In genomic region chr16:79217375-79218011, GRCh38 we compare ENCODE assay signal across 17 cellular contexts.
DNase-seq lines count a peak whose midpoint lies in the region; ATAC-seq and TF ChIP-seq lines count a peak whose summit lies in the region.
"Had no signal": no experiment of that assay in that cellular context is flagged by ENCODE, and none has a peak within 500 bp of the region (broad histone marks: within the 10 kb centered on the region; RNA-seq: fewer than 3 reads in every experiment).

No MANE protein-coding gene starts in this region.

- H3K27ac Mint-ChIP-seq in CD8-positive, alpha-beta T cell: no peak overlapping the region
- peak overlapping the region; percentile 11 for H3K27ac Mint-ChIP-seq in activated T-cell treated with anti-CD3 and anti-CD28 coated beads, Interleukin-2, amount 50 U/mL, for 24 hours
- peak overlapping the region in 1 of 9 donors; percentile 40 for H3K27ac Mint-ChIP-seq in naive thymus-derived CD4-positive, alpha-beta T cell
- H3K27ac Mint-ChIP-seq: CD14-positive monocyte; stimulated activated memory B cell treated with anti-CD40 and anti-IgM and Interleukin-4, amounts not matched to agents 10 μg/mL and 1 μg/mL and 100 μg/mL, for 72 hours had no signal

- CTCF ChIA-PET in CD8-positive, alpha-beta T cell (lab: Charles Lee): no interaction called here
- CTCF ChIA-PET in naive thymus-derived CD4-positive, alpha-beta T cell (lab: Charles Lee): no interaction called here

- no peaks in the 10 kb centered on the region for H3K9me3 ChIP-seq in CD8-positive, alpha-beta T cell (ENCODE audit: low read length)
- H3K9me3 ChIP-seq in naive thymus-derived CD4-positive, alpha-beta T cell (ENCODE audit: control insufficient read depth in 2 of 3, low read length in 3 of 3): no peaks in the 10 kb centered on the region
- peaks cover 0 to 10% of the 10 kb centered on the region in 2 donors for H3K9me3 ChIP-seq in right atrium auricular region
- H3K9me3 ChIP-seq: vagina had no signal

- TF ChIP-seq CTCF in CD8-positive, alpha-beta T cell (IDR thresholded peaks at IDR 0.05): no peak
- TF ChIP-seq CTCF in right atrium auricular region (IDR thresholded peaks at IDR 0.05): no peak

- peaks cover 11% of the 10 kb centered on the region for H3K4me1 Mint-ChIP-seq in CD8-positive, alpha-beta T cell (ENCODE audit: low read depth)
- H3K4me1 Mint-ChIP-seq in activated T-cell treated with anti-CD3 and anti-CD28 coated beads, Interleukin-2, amount 50 U/mL, for 24 hours (ENCODE audit: low read depth): peaks cover 20% of the 10 kb centered on the region
- H3K4me1 Mint-ChIP-seq in naive thymus-derived CD4-positive, alpha-beta T cell: peaks cover 6 to 19% (median 11%) of the 10 kb centered on the region in 7 donors
- H3K4me1 Mint-ChIP-seq: stimulated activated memory B cell treated with anti-CD40 and anti-IgM and Interleukin-4, amounts not matched to agents 10 μg/mL and 1 μg/mL and 100 μg/mL, for 72 hours had no signal

- peak; percentile 49 for ATAC-seq in CD8-positive, alpha-beta T cell
- peak; percentile 50 for ATAC-seq in GM19351 (IDR thresholded peaks at IDR 0.05; ENCODE audit: unreplicated experiment)
- ATAC-seq in naive thymus-derived CD4-positive, alpha-beta T cell: peak; percentile 38
- ATAC-seq: left cardiac atrium; stimulated activated memory B cell treated with anti-CD40 and anti-IgM and Interleukin-4, amounts not matched to agents 10 μg/mL and 1 μg/mL and 100 μg/mL, for 72 hours had no signal

- no peaks in the 10 kb centered on the region for H3K36me3 ChIP-seq in CD8-positive, alpha-beta T cell (ENCODE audit: insufficient read depth, low read length)
- no peaks in the 10 kb centered on the region for H3K36me3 ChIP-seq in naive thymus-derived CD4-positive, alpha-beta T cell (ENCODE audit: control insufficient read depth in 2 of 3, insufficient read depth in 3 of 3, low read length in 3 of 3)
- H3K36me3 ChIP-seq in right atrium auricular region: no peaks in the 10 kb centered on the region
- H3K36me3 ChIP-seq: vagina had no signal

- peaks cover 2% of the 10 kb centered on the region for H3K27me3 Mint-ChIP-seq in CD8-positive, alpha-beta T cell (ENCODE audit: low read depth)
- no peaks in the 10 kb centered on the region for H3K27me3 Mint-ChIP-seq in activated T-cell treated with anti-CD3 and anti-CD28 coated beads, Interleukin-2, amount 50 U/mL, for 24 hours
- peaks cover 0 to 3% (median 0%) of the 10 kb centered on the region in 5 donors for H3K27me3 Mint-ChIP-seq in naive thymus-derived CD4-positive, alpha-beta T cell

- POLR2A ChIA-PET in CD8-positive, alpha-beta T cell (lab: Charles Lee): interaction anchor here (0.7 kb wide), 1 partner anchor 17 kb away, joined by 5 read pairs; no protein-coding TSS in a partner anchor
- POLR2A ChIA-PET in naive thymus-derived CD4-positive, alpha-beta T cell (lab: Charles Lee): no interaction called here

- H3K36me3 Mint-ChIP-seq in CD8-positive, alpha-beta T cell: no peaks in the 10 kb centered on the region
- no peaks in the 10 kb centered on the region for H3K36me3 Mint-ChIP-seq in activated T-cell treated with anti-CD3 and anti-CD28 coated beads, Interleukin-2, amount 50 U/mL, for 24 hours (ENCODE audit: low read depth)
- peaks cover 0 to 14% (median 4%) of the 10 kb centered on the region in 5 donors for H3K36me3 Mint-ChIP-seq in naive thymus-derived CD4-positive, alpha-beta T cell
- H3K36me3 Mint-ChIP-seq: CD14-positive monocyte had no signal

- no peaks in the 10 kb centered on the region for H3K4me1 ChIP-seq in CD8-positive, alpha-beta T cell (ENCODE audit: insufficient read depth, low read length)
- peaks cover 3 to 13% of the 10 kb centered on the region in 2 donors for H3K4me1 ChIP-seq in naive thymus-derived CD4-positive, alpha-beta T cell (ENCODE audit: control insufficient read depth in 2 of 2, insufficient read depth in 2 of 2, low read length in 2 of 2)
- H3K4me1 ChIP-seq in right atrium auricular region: no peaks in the 10 kb centered on the region
- H3K4me1 ChIP-seq: vagina had no signal

- H3K27me3 ChIP-seq in CD8-positive, alpha-beta T cell (ENCODE audit: insufficient read depth, low read length): no peaks in the 10 kb centered on the region
- no peaks in the 10 kb centered on the region for H3K27me3 ChIP-seq in naive thymus-derived CD4-positive, alpha-beta T cell (ENCODE audit: control insufficient read depth in 2 of 2, insufficient read depth in 2 of 2, low read length in 2 of 2)
- H3K27me3 ChIP-seq in right atrium auricular region: no peaks in the 10 kb centered on the region
- H3K27me3 ChIP-seq: hepatocyte, vagina had no signal

- no peak overlapping the region for H3K4me3 ChIP-seq in CD8-positive, alpha-beta T cell (ENCODE audit: low read depth, low read length)
- no peak overlapping the region for H3K4me3 ChIP-seq in naive thymus-derived CD4-positive, alpha-beta T cell (ENCODE audit: low read length)
- H3K4me3 ChIP-seq in right atrium auricular region: no peak overlapping the region
- H3K4me3 ChIP-seq: coronary artery, hepatocyte, PC-9, vagina had no signal

- peak overlapping the region; percentile 19 for H3K4me3 Mint-ChIP-seq in CD8-positive, alpha-beta T cell
- H3K4me3 Mint-ChIP-seq in activated T-cell treated with anti-CD3 and anti-CD28 coated beads, Interleukin-2, amount 50 U/mL, for 24 hours: no peak overlapping the region
- peak overlapping the region in 1 of 10 donors; percentile 31 for H3K4me3 Mint-ChIP-seq in naive thymus-derived CD4-positive, alpha-beta T cell
- H3K4me3 Mint-ChIP-seq: CD14-positive monocyte; stimulated activated memory B cell treated with anti-CD40 and anti-IgM and Interleukin-4, amounts not matched to agents 10 μg/mL and 1 μg/mL and 100 μg/mL, for 72 hours had no signal

- intact Hi-C loops in CD8-positive, alpha-beta T cell (cut with DNase I, micrococcal nuclease): no loop called here
- intact Hi-C loops in naive thymus-derived CD4-positive, alpha-beta T cell (cut with micrococcal nuclease): loop anchor here (1.0 to 10.0 kb wide), 4 partner anchors 55 to 385 kb away; partner anchors contain the start of gene MAF (in 1 of the 2)

- peaks cover 6% of the 10 kb centered on the region for H3K9me3 Mint-ChIP-seq in CD8-positive, alpha-beta T cell
- no peaks in the 10 kb centered on the region for H3K9me3 Mint-ChIP-seq in activated T-cell treated with anti-CD3 and anti-CD28 coated beads, Interleukin-2, amount 50 U/mL, for 24 hours
- H3K9me3 Mint-ChIP-seq in naive thymus-derived CD4-positive, alpha-beta T cell: peaks cover 0 to 34% (median 6%) of the 10 kb centered on the region in 11 donors

- peak in 1 of 7 experiments; percentile 22 for DNase-seq in CD8-positive, alpha-beta T cell
- no peak for DNase-seq in activated T-cell treated with anti-CD3 and anti-CD28 coated beads, Interleukin-2, amount 50 U/mL, for 24 hours
- DNase-seq in naive thymus-derived CD4-positive, alpha-beta T cell: peak in 1 of 9 donors; percentile 24
- no peak for DNase-seq in DMS153 (lab: John Stamatoyannopoulos, UW)
- DNase-seq in right atrium auricular region (ENCODE audit: low spot score): no peak
- no peak for DNase-seq in NCI-H2029 (lab: John Stamatoyannopoulos, UW)
- DNase-seq: activated CD4-positive, CD25-positive, alpha-beta regulatory T cell; left cardiac atrium; NCI-H1417; NCI-H510A; PC-9 had no signal

- no peak overlapping the region for H3K27ac ChIP-seq in CD8-positive, alpha-beta T cell (ENCODE audit: low read depth, low read length)
- H3K27ac ChIP-seq in naive thymus-derived CD4-positive, alpha-beta T cell (ENCODE audit: low read depth, low read length): no peak overlapping the region
- H3K27ac ChIP-seq in right atrium auricular region: no peak overlapping the region
- H3K27ac ChIP-seq: coronary artery, PC-9, vagina had no signal

Comparison
In these comparisons a context has a peak if more than half of its experiments do, and no peak if none do; other contexts are left out.
1. intact Hi-C loops: an anchor here in naive thymus-derived CD4-positive, alpha-beta T cell (1.0 to 10.0 kb wide); none called in CD8-positive, alpha-beta T cell.